7 cellular contexts compared by ENCODE assay signal in genomic region chr10:118537623-118538022, GRCh38. TPM values are rescaled to one million over a fixed set of nuclear protein-coding genes. Genes with fewer than 3 reads are reported as not detected.
"Had no signal": no experiment of that assay in that cellular context is flagged by ENCODE, and none has a peak within 500 bp of the region (broad histone marks: within the 10 kb centered on the region; RNA-seq: fewer than 3 reads in every experiment).

No MANE protein-coding gene starts in this region.

- FAIRE-seq: GM12891, GM12892, GM18507, GM19239 had no signal

- DNase-seq: GDM1, GF-D8 had no signal

RNA-seq across cellular contexts. Expression of gene PRLHR, which starts 57.8 kb away (rescaled TPM):
- total RNA-seq: G401 had no signal
